ENCODE assay signal across 1 cellular context in genomic region chr2:45373534-45373933, GRCh38.
A peak's percentile ranks its signal among the peaks of the same experiment; 100 is the strongest.
TF ChIP-seq lines count a peak whose summit lies in the region.

No MANE protein-coding gene starts in this region.

TF ChIP-seq in HepG2, 621 proteins besides CTCF, POLR2A, EP300 and RAD21 (continued from another document and continues in another):
- TF ChIP-seq ZHX2 (IDR thresholded peaks at IDR 0.05; ENCODE audit: low read depth) (no peak), ZHX2 (CRISPR knock-in tag; IDR thresholded peaks at IDR 0.05; ENCODE audit: borderline replicate concordance) (no peak), CCDC6 (CRISPR knock-in tag; IDR thresholded peaks at IDR 0.05) (no peak), ZBTB25 (CRISPR knock-in tag; IDR thresholded peaks at IDR 0.05) (no peak), SSRP1 (CRISPR knock-in tag; IDR thresholded peaks at IDR 0.05) (no peak), ATF4 (CRISPR knock-in tag; IDR thresholded peaks at IDR 0.05) (no peak), SIN3A (IDR thresholded peaks at IDR 0.05; ENCODE audit: borderline replicate concordance, low read depth, low read length) (no peak), RERE (CRISPR knock-in tag; IDR thresholded peaks at IDR 0.05; ENCODE audit: low read depth) (peak; percentile 74), ZNF552 (CRISPR knock-in tag; IDR thresholded peaks at IDR 0.05; ENCODE audit: borderline replicate concordance) (no peak), PAX8 (CRISPR knock-in tag; IDR thresholded peaks at IDR 0.05; ENCODE audit: borderline replicate concordance) (no peak), TBX2 (CRISPR knock-in tag; IDR thresholded peaks at IDR 0.05; ENCODE audit: borderline replicate concordance) (peak; percentile 66; the same call in 1 of the 2 replicates), ELF3 (CRISPR knock-in tag; IDR thresholded peaks at IDR 0.05) (peak; percentile 91), NR2C2 (CRISPR knock-in tag; IDR thresholded peaks at IDR 0.05; ENCODE audit: borderline replicate concordance) (0 out of 2 replicates have a peak, but pooled peaks have one; percentile 57), THAP8 (CRISPR knock-in tag; IDR thresholded peaks at IDR 0.05; ENCODE audit: borderline replicate concordance) (no peak), CREM (IDR thresholded peaks at IDR 0.05) (peak; percentile 63), CREM (CRISPR knock-in tag; IDR thresholded peaks at IDR 0.05) (no peak), NPAS2 (CRISPR knock-in tag; IDR thresholded peaks at IDR 0.05; ENCODE audit: borderline replicate concordance) (no peak), TCF7 (IDR thresholded peaks at IDR 0.05; ENCODE audit: low read depth) (peak; percentile 28), PLRG1 (conservative IDR thresholded peaks at IDR 0.05) (no peak), ZFP82 (CRISPR knock-in tag; IDR thresholded peaks at IDR 0.05; ENCODE audit: borderline replicate concordance) (no peak), SIX1 (CRISPR knock-in tag; IDR thresholded peaks at IDR 0.05; ENCODE audit: borderline replicate concordance) (peak; percentile 80; the same call in 1 of the 2 replicates), ZNF484 (CRISPR knock-in tag; IDR thresholded peaks at IDR 0.05; ENCODE audit: borderline replicate concordance, low read depth) (no peak), ISX (CRISPR knock-in tag; conservative IDR thresholded peaks at IDR 0.05) (no peak), THAP9 (CRISPR knock-in tag; IDR thresholded peaks at IDR 0.05; ENCODE audit: borderline replicate concordance) (no peak), CREB3 (CRISPR knock-in tag; IDR thresholded peaks at IDR 0.05) (no peak), ZNF34 (CRISPR knock-in tag; IDR thresholded peaks at IDR 0.05; ENCODE audit: borderline replicate concordance) (no peak), RBAK (CRISPR knock-in tag; IDR thresholded peaks at IDR 0.05) (peak; percentile 87), SMAD1 (CRISPR knock-in tag; IDR thresholded peaks at IDR 0.05; ENCODE audit: borderline replicate concordance, low read depth) (no peak), ZNF850 (CRISPR knock-in tag; conservative IDR thresholded peaks at IDR 0.05) (no peak), ZUFSP (CRISPR knock-in tag; IDR thresholded peaks at IDR 0.05; ENCODE audit: borderline replicate concordance) (no peak), ZNF264 (CRISPR knock-in tag; IDR thresholded peaks at IDR 0.05) (no peak), BRF2 (CRISPR knock-in tag; IDR thresholded peaks at IDR 0.05) (no peak), POLR2G (IDR thresholded peaks at IDR 0.05; ENCODE audit: low read depth, low read length) (no peak), ZNF124 (CRISPR knock-in tag; IDR thresholded peaks at IDR 0.05) (peak; percentile 31; the same call in 1 of the 2 replicates), CEBPG (CRISPR knock-in tag; IDR thresholded peaks at IDR 0.05) (peak; percentile 68), PHF21A (CRISPR knock-in tag; IDR thresholded peaks at IDR 0.05) (peak; percentile 73), SAFB2 (CRISPR knock-in tag; IDR thresholded peaks at IDR 0.05; ENCODE audit: borderline replicate concordance, low read depth) (no peak), ZNF432 (CRISPR knock-in tag; IDR thresholded peaks at IDR 0.05; ENCODE audit: borderline replicate concordance) (no peak), XBP1 (CRISPR knock-in tag; IDR thresholded peaks at IDR 0.05) (no peak)
